Comparison of ENCODE assay signal across 24 cellular contexts in the genomic region with DNA sequence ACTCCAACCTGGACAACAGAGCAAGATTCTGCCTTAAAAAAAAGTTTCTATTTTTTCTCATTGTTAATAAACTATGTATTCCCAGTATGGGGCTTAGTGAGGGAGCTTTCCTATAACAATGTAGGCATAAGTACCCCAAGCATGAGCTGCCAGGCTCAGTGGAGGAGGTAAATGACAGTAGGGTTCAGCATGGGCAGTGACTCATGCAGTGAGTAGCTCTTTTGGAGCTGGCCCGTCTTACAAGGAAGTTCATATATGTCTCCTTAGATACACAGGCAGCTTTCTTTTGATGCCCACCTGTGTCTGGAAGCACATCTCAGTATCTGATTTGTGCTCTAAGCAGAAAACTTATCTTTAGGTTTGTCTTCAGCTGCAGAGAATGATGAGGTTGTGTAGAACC.
"Had no signal": no experiment of that assay in that cellular context is flagged by ENCODE, and none has a peak within 500 bp of the region (broad histone marks: within the 10 kb centered on the region; RNA-seq: fewer than 3 reads in every experiment).

No MANE protein-coding gene starts in this region.

- H3K4me1 ChIP-seq: colonic mucosa, gastroesophageal sphincter, left ventricle myocardium inferior, lower lobe of right lung, neural progenitor cell, right atrium auricular region, sigmoid colon, suprapubic skin, thyroid gland had no signal

- H3K27me3 Mint-ChIP-seq: memory B cell; natural killer cell treated with Interleukin-12 subunit alpha and Interleukin-12 subunit beta and Interleukin-15 and Interleukin-18, amount 100 ng/mL, for 72 hours; type B pancreatic cell had no signal

- H3K4me3 Mint-ChIP-seq: memory B cell; mesothelial cell of epicardium; natural killer cell treated with Interleukin-12 subunit alpha and Interleukin-12 subunit beta and Interleukin-15 and Interleukin-18, amount 100 ng/mL, for 72 hours; neural progenitor cell; type B pancreatic cell had no signal

- H3K4me3 ChIP-seq: colonic mucosa, gastroesophageal sphincter, left ventricle myocardium inferior, lower lobe of right lung, neural progenitor cell, ovary, right atrium auricular region, sigmoid colon, suprapubic skin, thyroid gland had no signal

- H3K9me3 ChIP-seq: colonic mucosa, ovary, thyroid gland had no signal

- H3K9ac ChIP-seq: neural progenitor cell had no signal

- H3K27me3 ChIP-seq: colonic mucosa, gastroesophageal sphincter, neural progenitor cell, ovary, right atrium auricular region, sigmoid colon, suprapubic skin, thyroid gland had no signal

- H3K36me3 ChIP-seq: colonic mucosa, lower lobe of right lung, ovary, right atrium auricular region, thyroid gland had no signal

- ATAC-seq: esophagus mucosa; gastroesophageal sphincter; left cardiac atrium; lower lobe of right lung; natural killer cell treated with Interleukin-12 subunit alpha and Interleukin-12 subunit beta and Interleukin-15 and Interleukin-18, amount 100 ng/mL, for 72 hours; stimulated activated naive CD8-positive, alpha-beta T cell treated with anti-CD3 and anti-CD28 coated beads, Interleukin-15, Interleukin-2, amounts not matched to agents 100 U/mL and 50 U/mL, for 24 hours had no signal

- H3K27ac Mint-ChIP-seq: memory B cell; mesothelial cell of epicardium; natural killer cell treated with Interleukin-12 subunit alpha and Interleukin-12 subunit beta and Interleukin-15 and Interleukin-18, amount 100 ng/mL, for 72 hours; neural progenitor cell; type B pancreatic cell had no signal

- H3K27ac ChIP-seq: colonic mucosa, gastroesophageal sphincter, left ventricle myocardium inferior, lower lobe of right lung, neural progenitor cell, ovary, right atrium auricular region, sigmoid colon, suprapubic skin, thyroid gland had no signal

- DNase-seq: colonic mucosa; dermis blood vessel endothelial cell; glutamatergic neuron; left cardiac atrium; left ventricle myocardium inferior; lower lobe of right lung; nucleus accumbens; ovary; sigmoid colon; small intestine; stimulated activated CD4-positive, alpha-beta T cell treated with anti-CD3 and anti-CD28 coated beads, Interleukin-12 subunit alpha, Interleukin-12 subunit beta, amount 100 ng/mL, for 4 hours; stimulated activated naive CD8-positive, alpha-beta T cell treated with anti-CD3 and anti-CD28 coated beads, Interleukin-15, Interleukin-2, amounts not matched to agents 100 U/mL and 50 U/mL, for 24 hours; thyroid gland had no signal

- FAIRE-seq: keratinocyte, small intestine, urothelium cell line had no signal

- H3K4me1 Mint-ChIP-seq: memory B cell, mesothelial cell of epicardium, neural progenitor cell had no signal
